12 cellular contexts compared by ENCODE assay signal in genomic region chr17:836154-836553, GRCh38. TPM values are rescaled to one million over a fixed set of nuclear protein-coding genes. Genes with fewer than 3 reads are reported as not detected.
DNase-seq lines count a peak whose midpoint lies in the region; ATAC-seq and TF ChIP-seq lines count a peak whose summit lies in the region.
"Had no signal": no experiment of that assay in that cellular context is flagged by ENCODE, and none has a peak within 500 bp of the region (broad histone marks: within the 10 kb centered on the region; RNA-seq: fewer than 3 reads in every experiment).

No MANE protein-coding gene starts in this region.

- no peaks in the 10 kb centered on the region for H3K27me3 Mint-ChIP-seq in osteocyte (ENCODE audit: unreplicated experiment)

- H3K36me3 ChIP-seq in NT2/D1 (ENCODE audit: insufficient read depth, insufficient read length, low read length), result peaks cover 11% of the 10 kb centered on the region

- intact Hi-C loops in dorsolateral prefrontal cortex (cut with DNase I), result no loop called here

- H3K4me1 Mint-ChIP-seq in osteocyte (ENCODE audit: unreplicated experiment), result peaks cover 20% of the 10 kb centered on the region
- H3K4me1 Mint-ChIP-seq: stimulated activated effector memory CD8-positive, alpha-beta T cell treated with anti-CD3 and anti-CD28 coated beads, Interleukin-12 subunit alpha, Interleukin-12 subunit beta, amount 100 ng/mL, for 72 hours had no signal

- H3K27ac ChIP-seq in dorsolateral prefrontal cortex, result no peak overlapping the region

- peak; percentile 60 for DNase-seq in Daoy (ENCODE audit: low read depth)
- no peak for DNase-seq in NT2/D1 (ENCODE audit: low read depth, low spot score)
- DNase-seq in fibroblast of gingiva (ENCODE audit: low read depth), result peak; percentile 92
- no peak for DNase-seq in osteocyte (ENCODE audit: extremely low spot score, unreplicated experiment)
- DNase-seq in dorsolateral prefrontal cortex, result no peak
- no peak for DNase-seq in effector CD4-positive, alpha-beta T cell
- DNase-seq: activated CD8-positive, alpha-beta memory T cell treated with anti-CD3 and anti-CD28 coated beads, Interleukin-2, amount 50 U/mL, for 48 hours; NCI-H1048; NCI-H446 had no signal

- no peak overlapping the region for H3K4me3 Mint-ChIP-seq in osteocyte (ENCODE audit: unreplicated experiment)
- H3K4me3 Mint-ChIP-seq: stimulated activated effector memory CD8-positive, alpha-beta T cell treated with anti-CD3 and anti-CD28 coated beads, Interleukin-12 subunit alpha, Interleukin-12 subunit beta, amount 100 ng/mL, for 72 hours had no signal

- H3K9me3 Mint-ChIP-seq in osteocyte (ENCODE audit: unreplicated experiment), result no peaks in the 10 kb centered on the region
- H3K9me3 Mint-ChIP-seq: stimulated activated effector memory CD8-positive, alpha-beta T cell treated with anti-CD3 and anti-CD28 coated beads, Interleukin-12 subunit alpha, Interleukin-12 subunit beta, amount 100 ng/mL, for 72 hours had no signal

- TF ChIP-seq CTCF in osteocyte (IDR thresholded peaks at IDR 0.05) (no peak), dorsolateral prefrontal cortex (IDR thresholded peaks at IDR 0.05 in 54 of 56, conservative IDR thresholded peaks at IDR 0.05 in 2 of 56; ENCODE audit: low read depth in 1 of 56, partially characterized antibody in 56 of 56) (no peak)

- H3K36me3 Mint-ChIP-seq in osteocyte (ENCODE audit: unreplicated experiment), result peaks cover 6% of the 10 kb centered on the region
- H3K36me3 Mint-ChIP-seq: stimulated activated effector memory CD8-positive, alpha-beta T cell treated with anti-CD3 and anti-CD28 coated beads, Interleukin-12 subunit alpha, Interleukin-12 subunit beta, amount 100 ng/mL, for 72 hours had no signal

- H3K9ac ChIP-seq in NT2/D1 (ENCODE audit: insufficient read length, low read depth), result peak overlapping the region; percentile 56

- ATAC-seq in GM19023 (IDR thresholded peaks at IDR 0.05; ENCODE audit: unreplicated experiment) (no peak), HG02642 (IDR thresholded peaks at IDR 0.05; ENCODE audit: poor library complexity, unreplicated experiment) (no peak)
- ATAC-seq: stimulated activated effector memory CD8-positive, alpha-beta T cell treated with anti-CD3 and anti-CD28 coated beads, Interleukin-12 subunit alpha, Interleukin-12 subunit beta, amount 100 ng/mL, for 72 hours had no signal

- peaks cover 7% of the 10 kb centered on the region; the same call in 1 of the 2 replicates for H3K9me3 ChIP-seq in NT2/D1 (ENCODE audit: insufficient read depth, low read length)

- peak overlapping the region; percentile 80 for H3K27ac Mint-ChIP-seq in osteocyte (ENCODE audit: unreplicated experiment)
- H3K27ac Mint-ChIP-seq: stimulated activated effector memory CD8-positive, alpha-beta T cell treated with anti-CD3 and anti-CD28 coated beads, Interleukin-12 subunit alpha, Interleukin-12 subunit beta, amount 100 ng/mL, for 72 hours had no signal

- H3K4me3 ChIP-seq in NT2/D1 (ENCODE audit: insufficient read length, low read depth), result no peak overlapping the region
- no peak overlapping the region for H3K4me3 ChIP-seq in dorsolateral prefrontal cortex

- peaks cover 6% of the 10 kb centered on the region for H3K4me1 ChIP-seq in NT2/D1 (ENCODE audit: insufficient read depth, insufficient read length)

- H3K27me3 ChIP-seq in NT2/D1 (ENCODE audit: insufficient read depth, insufficient read length) (no peaks in the 10 kb centered on the region), dorsolateral prefrontal cortex (no peaks in the 10 kb centered on the region)

RNA-seq across cellular contexts. Expression of gene MRM3, which starts 54.0 kb away (rescaled TPM):
- total RNA-seq in Daoy (2014; rRNA removed; shearing (Covaris generic)), result 31.9 and 35.0 TPM in 2 replicates
- 10.4 and 11.6 TPM in 2 replicates for total RNA-seq in osteocyte
- 10 to 100 TPM in 117 of 120 experiments, 1 to 10 TPM in 3; 8.5 to 20.4 (median 15.0) TPM for total RNA-seq in dorsolateral prefrontal cortex

RNA-seq across cellular contexts. Expression of gene GLOD4, which starts 54.1 kb away (rescaled TPM):
- 81.6 and 96.4 TPM in 2 replicates for total RNA-seq in Daoy (2014; rRNA removed; shearing (Covaris generic))
- total RNA-seq in osteocyte (51.3 and 63.4 TPM in 2 replicates), dorsolateral prefrontal cortex (10 to 100 TPM; 33.7 to 99.3 (median 65.6) TPM)

Comparison
In these comparisons a context has a peak if more than half of its experiments do, and no peak if none do; other contexts are left out.
1. DNase-seq: peak in Daoy (single experiment) and fibroblast of gingiva (single experiment); none in NT2/D1 (single experiment), osteocyte (single experiment), dorsolateral prefrontal cortex (0 of 10) and effector CD4-positive, alpha-beta T cell (single experiment).